ENCODE assay signal across 14 cellular contexts in the genomic region with DNA sequence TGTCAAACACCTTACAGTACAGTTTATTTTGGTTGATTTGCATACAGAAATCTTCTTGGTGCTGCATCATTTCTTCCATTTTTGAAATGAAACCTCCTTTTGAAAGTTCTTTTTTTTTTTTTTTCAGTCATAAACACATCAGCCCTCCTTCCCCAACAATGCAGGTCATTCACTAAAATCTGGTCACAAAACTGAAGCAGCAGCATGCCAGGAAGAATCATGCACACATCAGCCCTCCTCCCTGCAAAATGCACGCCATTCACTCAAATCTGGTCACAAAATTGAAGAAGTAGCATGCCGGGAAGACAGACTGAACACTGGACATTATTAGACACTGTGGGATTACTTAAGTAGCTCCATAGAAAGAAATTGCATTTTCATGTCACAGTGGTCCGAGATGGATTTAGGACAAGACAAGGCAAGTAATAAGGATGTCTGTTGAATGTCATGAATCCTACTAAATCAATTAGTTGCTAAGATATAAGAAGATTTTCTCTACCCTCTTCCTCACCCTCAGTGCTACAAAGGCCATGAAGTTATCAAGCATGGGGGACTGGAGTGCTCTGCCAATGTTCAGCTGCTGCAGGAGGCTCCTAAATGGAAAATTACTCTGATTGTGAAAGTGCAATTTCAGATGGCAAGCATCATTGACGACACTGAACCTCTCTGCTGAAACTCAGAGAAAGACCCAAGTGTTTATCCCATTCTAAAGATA.
"Had no signal": no experiment of that assay in that cellular context is flagged by ENCODE, and none has a peak within 500 bp of the region (broad histone marks: within the 10 kb centered on the region; RNA-seq: fewer than 3 reads in every experiment).

No MANE protein-coding gene starts in this region.

- DNase-seq: activated CD4-positive, alpha-beta T cell treated with anti-CD3 and anti-CD28 coated beads, Interleukin-2, amount 50 U/mL, for 1 hour; activated CD4-positive, CD25-positive, alpha-beta regulatory T cell; activated naive CD4-positive, alpha-beta T cell treated with Interleukin-2 at 50 U/mL for 16 hours; aorta; cerebellar nuclear complex; effector memory CD8-positive, alpha-beta T cell; islet precursor cell; left lung; mammary epithelial cell; naive thymus-derived CD8-positive, alpha-beta T cell; occipital lobe; right lobe of liver; stimulated activated naive CD8-positive, alpha-beta T cell treated with anti-CD3 and anti-CD28 coated beads, Interleukin-15, Interleukin-2, amounts not matched to agents 100 U/mL and 50 U/mL, for 24 hours; transverse colon had no signal
